1 cellular context compared by ENCODE assay signal in the genomic region with DNA sequence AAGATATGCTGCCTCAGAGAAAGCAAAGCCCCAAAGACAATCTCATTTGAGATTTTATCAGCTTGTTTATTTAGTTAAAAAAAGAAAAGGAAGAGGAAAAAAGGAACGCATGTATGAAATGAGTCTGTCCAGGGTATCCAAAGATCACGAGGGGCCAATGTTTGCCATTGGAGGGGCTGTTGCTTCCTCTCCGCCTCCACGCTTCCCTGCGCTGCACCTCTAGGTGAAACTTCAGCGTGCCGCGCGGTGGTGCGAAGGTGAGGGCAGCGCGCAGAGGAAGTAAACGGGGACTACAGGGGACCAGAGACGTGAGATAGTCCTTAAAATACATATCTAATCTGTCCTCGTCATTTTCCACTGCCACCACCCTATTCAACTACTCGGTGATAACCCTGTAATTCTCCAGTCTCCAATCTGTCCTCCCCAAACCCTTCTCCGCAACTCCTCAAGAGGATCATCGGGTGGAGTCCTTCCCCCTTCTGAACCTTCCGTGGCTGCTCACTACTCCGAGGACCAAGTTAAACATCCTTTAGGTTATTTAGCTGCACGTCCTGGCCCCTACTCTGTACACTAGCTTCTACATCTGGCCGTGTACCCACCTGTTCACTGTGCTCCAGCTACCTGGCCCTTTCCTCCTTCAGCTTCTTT.
TF ChIP-seq lines count a peak whose summit lies in the region.

No MANE protein-coding gene starts in this region.

TF ChIP-seq in HEK293, 187 proteins besides CTCF, POLR2A, EP300 and RAD21 (continued from another document):
- TF ChIP-seq, protein P1, sequence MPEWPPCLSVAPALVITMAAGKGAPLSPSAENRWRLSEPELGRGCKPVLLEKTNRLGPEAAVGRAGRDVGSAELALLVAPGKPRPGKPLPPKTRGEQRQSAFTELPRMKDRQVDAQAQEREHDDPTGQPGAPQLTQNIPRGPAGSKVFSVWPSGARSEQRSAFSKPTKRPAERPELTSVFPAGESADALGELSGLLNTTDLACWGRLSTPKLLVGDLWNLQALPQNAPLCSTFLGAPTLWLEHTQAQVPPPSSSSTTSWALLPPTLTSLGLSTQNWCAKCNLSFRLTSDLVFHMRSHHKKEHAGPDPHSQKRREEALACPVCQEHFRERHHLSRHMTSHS (tag by site-specific recombination; IDR thresholded peaks at IDR 0.05) = no peak
